Comparison of ENCODE assay signal across 1 cellular context in genomic region chr14:21680072-21680471, GRCh38.
TF ChIP-seq lines count a peak whose summit lies in the region.

No MANE protein-coding gene starts in this region.

TF ChIP-seq in HepG2, 621 proteins besides CTCF, POLR2A, EP300 and RAD21:
- TF ChIP-seq ZNF530 (CRISPR knock-in tag; IDR thresholded peaks at IDR 0.05; ENCODE audit: low read depth): no peak
- no peak for TF ChIP-seq MEIS1 (CRISPR knock-in tag; IDR thresholded peaks at IDR 0.05; ENCODE audit: borderline replicate concordance)
- TF ChIP-seq ZC3H4 (CRISPR knock-in tag; IDR thresholded peaks at IDR 0.05; ENCODE audit: borderline replicate concordance): no peak
- no peak for TF ChIP-seq AGO2 (optimal IDR thresholded peaks at IDR 0.05; ENCODE audit: low read depth, low read length)
- no peak for TF ChIP-seq IKZF4 (CRISPR knock-in tag; IDR thresholded peaks at IDR 0.05; ENCODE audit: borderline replicate concordance, low read depth, not compliant biosample characterization)
- TF ChIP-seq ZNF33B (CRISPR knock-in tag; IDR thresholded peaks at IDR 0.05): no peak
- TF ChIP-seq MBNL3 (CRISPR knock-in tag; conservative IDR thresholded peaks at IDR 0.05): no peak
- no peak for TF ChIP-seq ZNF160 (CRISPR knock-in tag; IDR thresholded peaks at IDR 0.05)
- no peak for TF ChIP-seq ZBTB39 (CRISPR knock-in tag; IDR thresholded peaks at IDR 0.05)
- no peak for TF ChIP-seq HMG20B (CRISPR knock-in tag; conservative IDR thresholded peaks at IDR 0.05)
- no peak for TF ChIP-seq ATF7 (IDR thresholded peaks at IDR 0.05)
- TF ChIP-seq ATF7 (CRISPR knock-in tag; IDR thresholded peaks at IDR 0.05): no peak
- no peak for TF ChIP-seq SNRNP70 (IDR thresholded peaks at IDR 0.05; ENCODE audit: low read depth, low read length)
- TF ChIP-seq LRRFIP1 (CRISPR knock-in tag; conservative IDR thresholded peaks at IDR 0.05): no peak
- TF ChIP-seq TFDP2 (CRISPR knock-in tag; IDR thresholded peaks at IDR 0.05): no peak
- no peak for TF ChIP-seq ZBTB34 (CRISPR knock-in tag; IDR thresholded peaks at IDR 0.05)
TF ChIP-seq in HepG2: peak in this region for 0.
